In the genomic region with DNA sequence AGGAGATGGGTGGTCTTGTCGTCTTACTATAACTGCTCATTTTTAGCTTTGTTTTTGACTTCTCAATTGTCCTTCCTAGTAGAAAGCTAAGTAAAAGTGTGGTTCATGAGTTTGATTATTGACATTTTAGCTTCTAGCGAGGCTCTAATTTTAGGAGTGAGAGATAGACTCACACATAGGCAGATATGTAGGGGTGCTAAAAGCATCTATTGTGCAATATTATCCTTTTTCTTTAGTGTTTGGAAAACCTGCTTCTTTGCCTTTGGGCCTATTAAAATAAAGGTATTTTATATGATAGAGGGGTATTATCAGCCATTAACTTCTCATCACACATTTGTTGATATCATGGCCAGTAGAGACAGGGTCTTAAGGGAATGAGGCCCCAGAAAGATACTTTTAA, we compare ENCODE assay signal across 17 cellular contexts.
DNase-seq lines count a peak whose midpoint lies in the region; ATAC-seq, FAIRE-seq and TF ChIP-seq lines count a peak whose summit lies in the region.
"Had no signal": no experiment of that assay in that cellular context is flagged by ENCODE, and none has a peak within 500 bp of the region (broad histone marks: within the 10 kb centered on the region; RNA-seq: fewer than 3 reads in every experiment).

No MANE protein-coding gene starts in this region.

- TF ChIP-seq EP300 in K562 (IDR thresholded peaks at IDR 0.05; ENCODE audit: low read length) = no peak

- H4K20me1 ChIP-seq in K562 (replicated peaks; ENCODE audit: control insufficient read depth, insufficient read depth, low read length) = no peaks in the 10 kb centered on the region

- no TSS peak for BruUV-seq in Panc1 (replicated peaks; lab: Mats Ljungman, UMichigan)
- BruUV-seq in K562 (replicated peaks; lab: Mats Ljungman, UMichigan) = no TSS peak

- no peak for FAIRE-seq in K562 (lab: Jason Lieb, UNC)
- FAIRE-seq: GM12891, GM18507, H54 had no signal

- in situ Hi-C loops in Panc1 (cut with HindIII; ENCODE audit: low pct_unique_long_range_greater_than_20kb, low sequenced_read_pairs) (no loop called here), K562 (cut with MboI) (no loop called here)

- peaks cover 17% of the 10 kb centered on the region for H3K4me1 ChIP-seq in Panc1 (ENCODE audit: control insufficient read depth, insufficient read depth, low read length)
- peaks cover 0 to 14% of the 10 kb centered on the region in 2 experiments; a peak in 3 of 5 replicates for H3K4me1 ChIP-seq in K562 (replicated peaks in 1 of 2; ENCODE audit: control insufficient read depth in 2 of 2, insufficient read depth in 2 of 2, low read length in 2 of 2)
- H3K4me1 ChIP-seq: HAP-1 had no signal

- no peaks in the 10 kb centered on the region for H3K27me3 Mint-ChIP-seq in nephron progenitor cell (ENCODE audit: low read depth, poor library complexity)
- H3K27me3 Mint-ChIP-seq: CD4-positive, alpha-beta memory T cell had no signal

- intact Hi-C loops in Panc1 (cut with micrococcal nuclease; ENCODE audit: unreplicated experiment) = no loop called here
- intact Hi-C loops in K562 (cut with micrococcal nuclease) = no loop called here

- no peak overlapping the region for H2AFZ ChIP-seq in K562 (ENCODE audit: low read depth, low read length)

- H3K4me3 ChIP-seq in Panc1 (ENCODE audit: low read depth in 2 of 2, low read length in 2 of 2) = no peak overlapping the region
- no peak overlapping the region for H3K4me3 ChIP-seq in K562
- H3K4me3 ChIP-seq: GM23338, HAP-1 had no signal

- H3K36me3 Mint-ChIP-seq in nephron progenitor cell (ENCODE audit: low read depth) = no peaks in the 10 kb centered on the region
- H3K36me3 Mint-ChIP-seq: CD4-positive, alpha-beta memory T cell had no signal

- H3K27ac ChIP-seq in Panc1 (ENCODE audit: low read length) (peak overlapping the region; percentile 99), K562 (ENCODE audit: extremely low read depth, low read depth, low read length) (no peak overlapping the region)

- POLR2A ChIA-PET in Panc1 (lab: Charles Lee) = no interaction called here
- POLR2A ChIA-PET in K562 (lab: Yijun Ruan, JAX) = no interaction called here

- no peak for TF ChIP-seq RAD21 in K562 (CRISPR knock-in tag; conservative IDR thresholded peaks at IDR 0.05 in 1 of 2, IDR thresholded peaks at IDR 0.05 in 1 of 2)

- H3K9me1 ChIP-seq in K562 (ENCODE audit: control insufficient read depth, insufficient read depth, low read length) = no peaks in the 10 kb centered on the region

- H3K27ac Mint-ChIP-seq in nephron progenitor cell = peak overlapping the region; percentile 26
- H3K27ac Mint-ChIP-seq: CD4-positive, alpha-beta memory T cell; GM23338 had no signal

- H3K36me3 ChIP-seq in Panc1 (ENCODE audit: control insufficient read depth, insufficient read depth, low read length) (no peaks in the 10 kb centered on the region), K562 (ENCODE audit: control insufficient read depth, insufficient read depth, low read length) (no peaks in the 10 kb centered on the region)
- H3K36me3 ChIP-seq: HAP-1 had no signal

- H3K4me3 Mint-ChIP-seq in nephron progenitor cell = no peak overlapping the region
- H3K4me3 Mint-ChIP-seq: CD4-positive, alpha-beta memory T cell; GM23338 had no signal

- no peak for ATAC-seq in Panc1
- no peak for ATAC-seq in K562
- ATAC-seq in HG03520 (IDR thresholded peaks at IDR 0.05; ENCODE audit: unreplicated experiment) = no peak
- ATAC-seq: GM23338 had no signal

- no peaks in the 10 kb centered on the region; the same call in 1 of the 2 replicates for H3K9me3 ChIP-seq in Panc1 (ENCODE audit: control insufficient read depth, insufficient read depth, low read depth, low read length)
- no peaks in the 10 kb centered on the region for H3K9me3 ChIP-seq in K562 (replicated peaks; ENCODE audit: control insufficient read depth, insufficient read depth, low read depth, low read length)
- H3K9me3 ChIP-seq: HAP-1 had no signal

- H3K79me2 ChIP-seq in K562 (ENCODE audit: control insufficient read depth, insufficient read depth, low read length) = no peaks in the 10 kb centered on the region

- H3K4me1 Mint-ChIP-seq in nephron progenitor cell = peaks cover 17% of the 10 kb centered on the region
- H3K4me1 Mint-ChIP-seq: CD4-positive, alpha-beta memory T cell had no signal

- CTCF ChIA-PET in Panc1 (lab: Charles Lee) (no interaction called here), K562 (lab: Yijun Ruan, JAX; ENCODE audit: low intra/inter-chr PET ratio) (no interaction called here)

- TF ChIP-seq POLR2A in K562 (conservative IDR thresholded peaks at IDR 0.05) = no peak

- H3K9ac ChIP-seq in K562 (ENCODE audit: insufficient read depth in 1 of 2, low read depth in 2 of 2, low read length in 2 of 2) = no peak overlapping the region

- TF ChIP-seq CTCF in Panc1 (IDR thresholded peaks at IDR 0.05) (no peak), K562 (IDR thresholded peaks at IDR 0.05 in 2 of 3, conservative IDR thresholded peaks at IDR 0.05 in 1 of 3; ENCODE audit: insufficient read depth in 2 of 3, low read depth in 1 of 3, low read length in 3 of 3) (no peak), nephron progenitor cell (IDR thresholded peaks at IDR 0.05) (no peak)

- 24% methylated on average over 2 of the region's 2 CpGs for WGBS in K562 (ENCODE audit: insufficient coverage, low coverage, missing lambda C conversion rate)

- no peak overlapping the region for H3K4me2 ChIP-seq in K562 (ENCODE audit: insufficient read depth, low read length)
- H3K4me2 ChIP-seq: GM23338 had no signal

- DNase-seq in Panc1 (ENCODE audit: low read depth, low spot score) (no peak), K562 (ENCODE audit: extremely low read depth in 1 of 4, low spot score in 3 of 4) (no peak), nephron progenitor cell (no peak), NCI-H2107 treated with DMSO at 0.1 percent for 48 hours (lab: John Stamatoyannopoulos, UW; ENCODE audit: unreplicated experiment) (no peak), T-helper 2 cell (no peak)
- DNase-seq: C1 segment of cervical spinal cord; Calu3; CD4-positive, alpha-beta memory T cell; COR-L47; DMS79 treated with DMSO at 0.1 percent for 48 hours; GF-D8 had no signal

- peaks cover 5% of the 10 kb centered on the region for H3K9me3 Mint-ChIP-seq in nephron progenitor cell
- H3K9me3 Mint-ChIP-seq: GM23338 had no signal

- H3K27me3 ChIP-seq in Panc1 (ENCODE audit: control insufficient read depth, insufficient read depth, low read length) (no peaks in the 10 kb centered on the region), K562 (ENCODE audit: control insufficient read depth in 2 of 2, insufficient read depth in 2 of 2, low read length in 2 of 2) (no peaks in the 10 kb centered on the region)

TF ChIP-seq in K562, 482 proteins besides CTCF, POLR2A, EP300 and RAD21 (continues in another document):
- TF ChIP-seq TAF15 (IDR thresholded peaks at IDR 0.05; ENCODE audit: low read depth, low read length) (no peak), KHSRP (IDR thresholded peaks at IDR 0.05) (no peak), ZNF639 (CRISPR knock-in tag; conservative IDR thresholded peaks at IDR 0.05 in 1 of 2, IDR thresholded peaks at IDR 0.05 in 1 of 2) (no peak)
- TF ChIP-seq, protein P1, sequence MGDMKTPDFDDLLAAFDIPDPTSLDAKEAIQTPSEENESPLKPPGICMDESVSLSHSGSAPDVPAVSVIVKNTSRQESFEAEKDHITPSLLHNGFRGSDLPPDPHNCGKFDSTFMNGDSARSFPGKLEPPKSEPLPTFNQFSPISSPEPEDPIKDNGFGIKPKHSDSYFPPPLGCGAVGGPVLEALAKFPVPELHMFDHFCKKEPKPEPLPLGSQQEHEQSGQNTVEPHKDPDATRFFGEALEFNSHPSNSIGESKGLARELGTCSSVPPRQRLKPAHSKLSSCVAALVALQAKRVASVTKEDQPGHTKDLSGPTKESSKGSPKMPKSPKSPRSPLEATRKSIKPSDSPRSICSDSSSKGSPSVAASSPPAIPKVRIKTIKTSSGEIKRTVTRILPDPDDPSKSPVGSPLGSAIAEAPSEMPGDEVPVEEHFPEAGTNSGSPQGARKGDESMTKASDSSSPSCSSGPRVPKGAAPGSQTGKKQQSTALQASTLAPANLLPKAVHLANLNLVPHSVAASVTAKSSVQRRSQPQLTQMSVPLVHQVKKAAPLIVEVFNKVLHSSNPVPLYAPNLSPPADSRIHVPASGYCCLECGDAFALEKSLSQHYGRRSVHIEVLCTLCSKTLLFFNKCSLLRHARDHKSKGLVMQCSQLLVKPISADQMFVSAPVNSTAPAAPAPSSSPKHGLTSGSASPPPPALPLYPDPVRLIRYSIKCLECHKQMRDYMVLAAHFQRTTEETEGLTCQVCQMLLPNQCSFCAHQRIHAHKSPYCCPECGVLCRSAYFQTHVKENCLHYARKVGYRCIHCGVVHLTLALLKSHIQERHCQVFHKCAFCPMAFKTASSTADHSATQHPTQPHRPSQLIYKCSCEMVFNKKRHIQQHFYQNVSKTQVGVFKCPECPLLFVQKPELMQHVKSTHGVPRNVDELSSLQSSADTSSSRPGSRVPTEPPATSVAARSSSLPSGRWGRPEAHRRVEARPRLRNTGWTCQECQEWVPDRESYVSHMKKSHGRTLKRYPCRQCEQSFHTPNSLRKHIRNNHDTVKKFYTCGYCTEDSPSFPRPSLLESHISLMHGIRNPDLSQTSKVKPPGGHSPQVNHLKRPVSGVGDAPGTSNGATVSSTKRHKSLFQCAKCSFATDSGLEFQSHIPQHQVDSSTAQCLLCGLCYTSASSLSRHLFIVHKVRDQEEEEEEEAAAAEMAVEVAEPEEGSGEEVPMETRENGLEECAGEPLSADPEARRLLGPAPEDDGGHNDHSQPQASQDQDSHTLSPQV (IDR thresholded peaks at IDR 0.05) = no peak
